In the genomic region with DNA sequence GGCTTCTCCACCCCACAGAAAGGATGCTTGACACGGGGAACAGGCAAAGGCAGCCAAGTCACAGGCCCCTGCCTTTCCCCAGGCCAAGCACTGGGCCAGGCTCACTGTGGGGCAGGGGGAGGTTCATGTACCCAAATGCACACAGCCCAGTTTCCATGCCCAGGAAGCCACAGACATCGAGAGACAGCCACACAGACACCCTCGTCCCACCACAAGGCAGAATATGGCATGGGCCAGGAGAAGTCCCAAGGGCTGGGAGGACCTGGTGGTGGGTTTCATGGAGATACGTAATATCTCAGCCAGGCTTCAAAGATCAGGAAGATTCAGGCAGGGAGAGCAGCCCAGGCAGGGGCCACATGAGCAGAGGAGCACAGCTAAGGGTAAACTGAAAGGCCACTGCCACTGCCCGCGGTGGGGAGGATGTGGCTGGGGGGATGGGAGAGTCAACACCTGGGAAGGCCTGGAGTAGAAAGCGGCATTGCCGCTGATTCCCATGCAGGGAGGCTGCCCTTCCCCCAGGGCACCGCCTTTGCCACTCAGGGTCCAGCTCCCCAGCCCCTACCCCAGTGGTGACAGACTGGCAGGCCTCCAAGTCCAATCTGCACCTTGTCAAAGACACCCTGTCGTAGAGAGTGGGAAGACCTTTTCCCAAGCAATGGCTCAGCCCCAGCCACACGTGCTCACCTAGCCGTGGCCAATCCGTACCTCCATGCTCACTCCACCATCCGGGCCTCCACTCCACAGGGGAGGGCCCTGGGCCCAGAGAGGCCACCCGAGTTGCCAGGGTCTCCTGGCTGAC, we compare ENCODE assay signal across 1 cellular context.
TF ChIP-seq lines count a peak whose summit lies in the region.

No MANE protein-coding gene starts in this region.

TF ChIP-seq in HepG2, 621 proteins besides CTCF, POLR2A, EP300 and RAD21 (continued from another document and continues in another):
- TF ChIP-seq, protein P1, sequence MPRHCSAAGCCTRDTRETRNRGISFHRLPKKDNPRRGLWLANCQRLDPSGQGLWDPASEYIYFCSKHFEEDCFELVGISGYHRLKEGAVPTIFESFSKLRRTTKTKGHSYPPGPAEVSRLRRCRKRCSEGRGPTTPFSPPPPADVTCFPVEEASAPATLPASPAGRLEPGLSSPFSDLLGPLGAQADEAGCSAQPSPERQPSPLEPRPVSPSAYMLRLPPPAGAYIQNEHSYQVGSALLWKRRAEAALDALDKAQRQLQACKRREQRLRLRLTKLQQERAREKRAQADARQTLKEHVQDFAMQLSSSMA (CRISPR knock-in tag; IDR thresholded peaks at IDR 0.05), result no peak
- 0 out of 2 replicates have a peak, but pooled peaks have one; percentile 31 for TF ChIP-seq ZNF709 (CRISPR knock-in tag; IDR thresholded peaks at IDR 0.05)
- peak; percentile 69; the same call in 1 of the 2 replicates for TF ChIP-seq FOXO1 (CRISPR knock-in tag; IDR thresholded peaks at IDR 0.05)
- 0 out of 2 replicates have a peak, but pooled peaks have one; percentile 26 for TF ChIP-seq PHF8 (CRISPR knock-in tag; IDR thresholded peaks at IDR 0.05)
- TF ChIP-seq PRMT3 (CRISPR knock-in tag; IDR thresholded peaks at IDR 0.05; ENCODE audit: borderline replicate concordance, low read depth), result no peak
- TF ChIP-seq MEIS2 (CRISPR knock-in tag; IDR thresholded peaks at IDR 0.05), result no peak
- TF ChIP-seq, protein P2, sequence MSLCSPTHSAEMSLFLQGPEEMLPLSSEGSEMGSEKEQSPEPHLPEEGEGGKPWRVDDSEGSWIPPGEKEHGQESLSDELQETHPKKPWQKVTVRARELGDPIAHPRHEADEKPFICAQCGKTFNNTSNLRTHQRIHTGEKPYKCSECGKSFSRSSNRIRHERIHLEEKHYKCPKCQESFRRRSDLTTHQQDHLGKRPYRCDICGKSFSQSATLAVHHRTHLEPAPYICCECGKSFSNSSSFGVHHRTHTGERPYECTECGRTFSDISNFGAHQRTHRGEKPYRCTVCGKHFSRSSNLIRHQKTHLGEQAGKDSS (CRISPR knock-in tag; IDR thresholded peaks at IDR 0.05; ENCODE audit: borderline replicate concordance, low read depth), result peak; percentile 92; the same call in 1 of the 2 replicates
- peak; percentile 64; the same call in 1 of the 2 replicates for TF ChIP-seq ZSCAN21 (CRISPR knock-in tag; IDR thresholded peaks at IDR 0.05; ENCODE audit: borderline replicate concordance)
- TF ChIP-seq, protein P3, sequence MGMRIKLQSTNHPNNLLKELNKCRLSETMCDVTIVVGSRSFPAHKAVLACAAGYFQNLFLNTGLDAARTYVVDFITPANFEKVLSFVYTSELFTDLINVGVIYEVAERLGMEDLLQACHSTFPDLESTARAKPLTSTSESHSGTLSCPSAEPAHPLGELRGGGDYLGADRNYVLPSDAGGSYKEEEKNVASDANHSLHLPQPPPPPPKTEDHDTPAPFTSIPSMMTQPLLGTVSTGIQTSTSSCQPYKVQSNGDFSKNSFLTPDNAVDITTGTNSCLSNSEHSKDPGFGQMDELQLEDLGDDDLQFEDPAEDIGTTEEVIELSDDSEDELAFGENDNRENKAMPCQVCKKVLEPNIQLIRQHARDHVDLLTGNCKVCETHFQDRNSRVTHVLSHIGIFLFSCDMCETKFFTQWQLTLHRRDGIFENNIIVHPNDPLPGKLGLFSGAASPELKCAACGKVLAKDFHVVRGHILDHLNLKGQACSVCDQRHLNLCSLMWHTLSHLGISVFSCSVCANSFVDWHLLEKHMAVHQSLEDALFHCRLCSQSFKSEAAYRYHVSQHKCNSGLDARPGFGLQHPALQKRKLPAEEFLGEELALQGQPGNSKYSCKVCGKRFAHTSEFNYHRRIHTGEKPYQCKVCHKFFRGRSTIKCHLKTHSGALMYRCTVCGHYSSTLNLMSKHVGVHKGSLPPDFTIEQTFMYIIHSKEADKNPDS (CRISPR knock-in tag; IDR thresholded peaks at IDR 0.05), result no peak
- TF ChIP-seq MYC (CRISPR knock-in tag; IDR thresholded peaks at IDR 0.05; ENCODE audit: borderline replicate concordance), result no peak
- TF ChIP-seq HOXD1 (CRISPR knock-in tag; IDR thresholded peaks at IDR 0.05), result no peak
- TF ChIP-seq ZKSCAN5 (CRISPR knock-in tag; IDR thresholded peaks at IDR 0.05), result peak; percentile 90
- TF ChIP-seq SALL1 (CRISPR knock-in tag; IDR thresholded peaks at IDR 0.05), result peak; percentile 81
- TF ChIP-seq ZNF350 (CRISPR knock-in tag; IDR thresholded peaks at IDR 0.05; ENCODE audit: borderline replicate concordance, low read depth), result peak; percentile 54; the same call in 1 of the 2 replicates
- 0 out of 2 replicates have a peak, but pooled peaks have one; percentile 36 for TF ChIP-seq KAT8 (CRISPR knock-in tag; IDR thresholded peaks at IDR 0.05)
- TF ChIP-seq, protein P4, sequence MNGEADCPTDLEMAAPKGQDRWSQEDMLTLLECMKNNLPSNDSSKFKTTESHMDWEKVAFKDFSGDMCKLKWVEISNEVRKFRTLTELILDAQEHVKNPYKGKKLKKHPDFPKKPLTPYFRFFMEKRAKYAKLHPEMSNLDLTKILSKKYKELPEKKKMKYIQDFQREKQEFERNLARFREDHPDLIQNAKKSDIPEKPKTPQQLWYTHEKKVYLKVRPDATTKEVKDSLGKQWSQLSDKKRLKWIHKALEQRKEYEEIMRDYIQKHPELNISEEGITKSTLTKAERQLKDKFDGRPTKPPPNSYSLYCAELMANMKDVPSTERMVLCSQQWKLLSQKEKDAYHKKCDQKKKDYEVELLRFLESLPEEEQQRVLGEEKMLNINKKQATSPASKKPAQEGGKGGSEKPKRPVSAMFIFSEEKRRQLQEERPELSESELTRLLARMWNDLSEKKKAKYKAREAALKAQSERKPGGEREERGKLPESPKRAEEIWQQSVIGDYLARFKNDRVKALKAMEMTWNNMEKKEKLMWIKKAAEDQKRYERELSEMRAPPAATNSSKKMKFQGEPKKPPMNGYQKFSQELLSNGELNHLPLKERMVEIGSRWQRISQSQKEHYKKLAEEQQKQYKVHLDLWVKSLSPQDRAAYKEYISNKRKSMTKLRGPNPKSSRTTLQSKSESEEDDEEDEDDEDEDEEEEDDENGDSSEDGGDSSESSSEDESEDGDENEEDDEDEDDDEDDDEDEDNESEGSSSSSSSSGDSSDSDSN (CRISPR knock-in tag; IDR thresholded peaks at IDR 0.05), result peak; percentile 66
- no peak for TF ChIP-seq ZNF589 (CRISPR knock-in tag; conservative IDR thresholded peaks at IDR 0.05)
- TF ChIP-seq LCORL (IDR thresholded peaks at IDR 0.05), result no peak
- TF ChIP-seq LCORL (CRISPR knock-in tag; IDR thresholded peaks at IDR 0.05), result peak; percentile 65
- no peak for TF ChIP-seq ZNF550 (CRISPR knock-in tag; IDR thresholded peaks at IDR 0.05; ENCODE audit: borderline replicate concordance)
- TF ChIP-seq HNRNPLL (IDR thresholded peaks at IDR 0.05; ENCODE audit: low read depth, low read length, poor library complexity, severe bottlenecking), result no peak
- TF ChIP-seq SPEN (CRISPR knock-in tag; IDR thresholded peaks at IDR 0.05; ENCODE audit: low read depth), result no peak
- TF ChIP-seq ZFX (CRISPR knock-in tag; IDR thresholded peaks at IDR 0.05; ENCODE audit: low read depth), result peak; percentile 77
- no peak for TF ChIP-seq ZNF138 (CRISPR knock-in tag; IDR thresholded peaks at IDR 0.05; ENCODE audit: low read depth)
- TF ChIP-seq CHCHD3 (CRISPR knock-in tag; IDR thresholded peaks at IDR 0.05), result no peak
- 0 out of 2 replicates have a peak, but pooled peaks have one; percentile 15 for TF ChIP-seq ZBTB42 (CRISPR knock-in tag; IDR thresholded peaks at IDR 0.05)
- TF ChIP-seq, protein P5, sequence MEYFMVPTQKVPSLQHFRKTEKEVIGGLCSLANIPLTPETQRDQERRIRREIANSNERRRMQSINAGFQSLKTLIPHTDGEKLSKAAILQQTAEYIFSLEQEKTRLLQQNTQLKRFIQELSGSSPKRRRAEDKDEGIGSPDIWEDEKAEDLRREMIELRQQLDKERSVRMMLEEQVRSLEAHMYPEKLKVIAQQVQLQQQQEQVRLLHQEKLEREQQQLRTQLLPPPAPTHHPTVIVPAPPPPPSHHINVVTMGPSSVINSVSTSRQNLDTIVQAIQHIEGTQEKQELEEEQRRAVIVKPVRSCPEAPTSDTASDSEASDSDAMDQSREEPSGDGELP (IDR thresholded peaks at IDR 0.05; ENCODE audit: borderline replicate concordance, low read depth), result peak; percentile 67; the same call in 1 of the 2 replicates
- peak; percentile 15 for TF ChIP-seq ASH2L (IDR thresholded peaks at IDR 0.05; ENCODE audit: insufficient read length, low read depth, low read length)
- peak; percentile 28; the same call in 1 of the 2 replicates for TF ChIP-seq NRL (CRISPR knock-in tag; IDR thresholded peaks at IDR 0.05; ENCODE audit: borderline replicate concordance)
- peak; percentile 54; the same call in 1 of the 2 replicates for TF ChIP-seq KDM6A (CRISPR knock-in tag; IDR thresholded peaks at IDR 0.05; ENCODE audit: low read depth)
- 0 out of 2 replicates have a peak, but pooled peaks have one; percentile 51 for TF ChIP-seq ZNF44 (CRISPR knock-in tag; IDR thresholded peaks at IDR 0.05)
- TF ChIP-seq, protein P6, sequence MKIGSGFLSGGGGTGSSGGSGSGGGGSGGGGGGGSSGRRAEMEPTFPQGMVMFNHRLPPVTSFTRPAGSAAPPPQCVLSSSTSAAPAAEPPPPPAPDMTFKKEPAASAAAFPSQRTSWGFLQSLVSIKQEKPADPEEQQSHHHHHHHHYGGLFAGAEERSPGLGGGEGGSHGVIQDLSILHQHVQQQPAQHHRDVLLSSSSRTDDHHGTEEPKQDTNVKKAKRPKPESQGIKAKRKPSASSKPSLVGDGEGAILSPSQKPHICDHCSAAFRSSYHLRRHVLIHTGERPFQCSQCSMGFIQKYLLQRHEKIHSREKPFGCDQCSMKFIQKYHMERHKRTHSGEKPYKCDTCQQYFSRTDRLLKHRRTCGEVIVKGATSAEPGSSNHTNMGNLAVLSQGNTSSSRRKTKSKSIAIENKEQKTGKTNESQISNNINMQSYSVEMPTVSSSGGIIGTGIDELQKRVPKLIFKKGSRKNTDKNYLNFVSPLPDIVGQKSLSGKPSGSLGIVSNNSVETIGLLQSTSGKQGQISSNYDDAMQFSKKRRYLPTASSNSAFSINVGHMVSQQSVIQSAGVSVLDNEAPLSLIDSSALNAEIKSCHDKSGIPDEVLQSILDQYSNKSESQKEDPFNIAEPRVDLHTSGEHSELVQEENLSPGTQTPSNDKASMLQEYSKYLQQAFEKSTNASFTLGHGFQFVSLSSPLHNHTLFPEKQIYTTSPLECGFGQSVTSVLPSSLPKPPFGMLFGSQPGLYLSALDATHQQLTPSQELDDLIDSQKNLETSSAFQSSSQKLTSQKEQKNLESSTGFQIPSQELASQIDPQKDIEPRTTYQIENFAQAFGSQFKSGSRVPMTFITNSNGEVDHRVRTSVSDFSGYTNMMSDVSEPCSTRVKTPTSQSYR (CRISPR knock-in tag; IDR thresholded peaks at IDR 0.05; ENCODE audit: borderline replicate concordance), result peak; percentile 98
- TF ChIP-seq HOXA3 (CRISPR knock-in tag; IDR thresholded peaks at IDR 0.05), result peak; percentile 38; the same call in 1 of the 2 replicates
- no peak for TF ChIP-seq SOX13 (IDR thresholded peaks at IDR 0.05)
- peak in 1 of 2 experiments; percentile 31; a peak in 1 of 4 replicates for TF ChIP-seq SOX13 (CRISPR knock-in tag; conservative IDR thresholded peaks at IDR 0.05 in 1 of 2, IDR thresholded peaks at IDR 0.05 in 1 of 2)
- TF ChIP-seq, protein P7, sequence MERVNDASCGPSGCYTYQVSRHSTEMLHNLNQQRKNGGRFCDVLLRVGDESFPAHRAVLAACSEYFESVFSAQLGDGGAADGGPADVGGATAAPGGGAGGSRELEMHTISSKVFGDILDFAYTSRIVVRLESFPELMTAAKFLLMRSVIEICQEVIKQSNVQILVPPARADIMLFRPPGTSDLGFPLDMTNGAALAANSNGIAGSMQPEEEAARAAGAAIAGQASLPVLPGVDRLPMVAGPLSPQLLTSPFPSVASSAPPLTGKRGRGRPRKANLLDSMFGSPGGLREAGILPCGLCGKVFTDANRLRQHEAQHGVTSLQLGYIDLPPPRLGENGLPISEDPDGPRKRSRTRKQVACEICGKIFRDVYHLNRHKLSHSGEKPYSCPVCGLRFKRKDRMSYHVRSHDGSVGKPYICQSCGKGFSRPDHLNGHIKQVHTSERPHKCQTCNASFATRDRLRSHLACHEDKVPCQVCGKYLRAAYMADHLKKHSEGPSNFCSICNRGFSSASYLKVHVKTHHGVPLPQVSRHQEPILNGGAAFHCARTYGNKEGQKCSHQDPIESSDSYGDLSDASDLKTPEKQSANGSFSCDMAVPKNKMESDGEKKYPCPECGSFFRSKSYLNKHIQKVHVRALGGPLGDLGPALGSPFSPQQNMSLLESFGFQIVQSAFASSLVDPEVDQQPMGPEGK (CRISPR knock-in tag; IDR thresholded peaks at IDR 0.05), result peak; percentile 74
- no peak for TF ChIP-seq SMAD9 (CRISPR knock-in tag; IDR thresholded peaks at IDR 0.05)
- TF ChIP-seq NCOA5 (CRISPR knock-in tag; IDR thresholded peaks at IDR 0.05), result no peak
- TF ChIP-seq, protein P8, sequence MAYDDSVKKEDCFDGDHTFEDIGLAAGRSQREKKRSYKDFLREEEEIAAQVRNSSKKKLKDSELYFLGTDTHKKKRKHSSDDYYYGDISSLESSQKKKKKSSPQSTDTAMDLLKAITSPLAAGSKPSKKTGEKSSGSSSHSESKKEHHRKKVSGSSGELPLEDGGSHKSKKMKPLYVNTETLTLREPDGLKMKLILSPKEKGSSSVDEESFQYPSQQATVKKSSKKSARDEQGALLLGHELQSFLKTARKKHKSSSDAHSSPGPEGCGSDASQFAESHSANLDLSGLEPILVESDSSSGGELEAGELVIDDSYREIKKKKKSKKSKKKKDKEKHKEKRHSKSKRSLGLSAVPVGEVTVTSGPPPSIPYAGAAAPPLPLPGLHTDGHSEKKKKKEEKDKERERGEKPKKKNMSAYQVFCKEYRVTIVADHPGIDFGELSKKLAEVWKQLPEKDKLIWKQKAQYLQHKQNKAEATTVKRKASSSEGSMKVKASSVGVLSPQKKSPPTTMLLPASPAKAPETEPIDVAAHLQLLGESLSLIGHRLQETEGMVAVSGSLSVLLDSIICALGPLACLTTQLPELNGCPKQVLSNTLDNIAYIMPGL (CRISPR knock-in tag; IDR thresholded peaks at IDR 0.05; ENCODE audit: borderline replicate concordance in 1 of 2, low read depth in 1 of 2), result no peak
- TF ChIP-seq ZNF460 (CRISPR knock-in tag; IDR thresholded peaks at IDR 0.05; ENCODE audit: borderline replicate concordance), result no peak
- TF ChIP-seq, protein P9, sequence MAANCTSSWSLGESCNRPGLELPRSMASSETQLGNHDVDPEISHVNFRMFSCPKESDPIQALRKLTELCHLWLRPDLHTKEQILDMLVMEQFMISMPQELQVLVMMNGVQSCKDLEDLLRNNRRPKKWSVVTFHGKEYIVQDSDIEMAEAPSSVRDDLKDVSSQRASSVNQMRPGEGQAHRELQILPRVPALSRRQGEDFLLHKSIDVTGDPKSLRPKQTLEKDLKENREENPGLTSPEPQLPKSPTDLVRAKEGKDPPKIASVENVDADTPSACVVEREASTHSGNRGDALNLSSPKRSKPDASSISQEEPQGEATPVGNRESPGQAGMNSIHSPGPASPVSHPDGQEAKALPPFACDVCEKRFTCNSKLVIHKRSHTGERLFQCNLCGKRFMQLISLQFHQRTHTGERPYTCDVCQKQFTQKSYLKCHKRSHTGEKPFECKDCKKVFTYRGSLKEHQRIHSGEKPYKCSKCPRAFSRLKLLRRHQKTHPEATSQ (CRISPR knock-in tag; IDR thresholded peaks at IDR 0.05; ENCODE audit: borderline replicate concordance), result no peak
- TF ChIP-seq ZNF703 (CRISPR knock-in tag; IDR thresholded peaks at IDR 0.05; ENCODE audit: borderline replicate concordance), result no peak
- no peak; the same call in 1 of the 2 replicates for TF ChIP-seq ZNF788 (CRISPR knock-in tag; IDR thresholded peaks at IDR 0.05; ENCODE audit: borderline replicate concordance)
- TF ChIP-seq CCAR2 (optimal IDR thresholded peaks at IDR 0.05; ENCODE audit: low read depth, low read length), result no peak
